2 cellular contexts compared by ENCODE assay signal in genomic region chr4:83850435-83850834, GRCh38.
TF ChIP-seq lines count a peak whose summit lies in the region.

No MANE protein-coding gene starts in this region.

TF ChIP-seq in HCT116, 20 proteins besides CTCF, POLR2A, EP300 and RAD21:
- TF ChIP-seq, protein P1, sequence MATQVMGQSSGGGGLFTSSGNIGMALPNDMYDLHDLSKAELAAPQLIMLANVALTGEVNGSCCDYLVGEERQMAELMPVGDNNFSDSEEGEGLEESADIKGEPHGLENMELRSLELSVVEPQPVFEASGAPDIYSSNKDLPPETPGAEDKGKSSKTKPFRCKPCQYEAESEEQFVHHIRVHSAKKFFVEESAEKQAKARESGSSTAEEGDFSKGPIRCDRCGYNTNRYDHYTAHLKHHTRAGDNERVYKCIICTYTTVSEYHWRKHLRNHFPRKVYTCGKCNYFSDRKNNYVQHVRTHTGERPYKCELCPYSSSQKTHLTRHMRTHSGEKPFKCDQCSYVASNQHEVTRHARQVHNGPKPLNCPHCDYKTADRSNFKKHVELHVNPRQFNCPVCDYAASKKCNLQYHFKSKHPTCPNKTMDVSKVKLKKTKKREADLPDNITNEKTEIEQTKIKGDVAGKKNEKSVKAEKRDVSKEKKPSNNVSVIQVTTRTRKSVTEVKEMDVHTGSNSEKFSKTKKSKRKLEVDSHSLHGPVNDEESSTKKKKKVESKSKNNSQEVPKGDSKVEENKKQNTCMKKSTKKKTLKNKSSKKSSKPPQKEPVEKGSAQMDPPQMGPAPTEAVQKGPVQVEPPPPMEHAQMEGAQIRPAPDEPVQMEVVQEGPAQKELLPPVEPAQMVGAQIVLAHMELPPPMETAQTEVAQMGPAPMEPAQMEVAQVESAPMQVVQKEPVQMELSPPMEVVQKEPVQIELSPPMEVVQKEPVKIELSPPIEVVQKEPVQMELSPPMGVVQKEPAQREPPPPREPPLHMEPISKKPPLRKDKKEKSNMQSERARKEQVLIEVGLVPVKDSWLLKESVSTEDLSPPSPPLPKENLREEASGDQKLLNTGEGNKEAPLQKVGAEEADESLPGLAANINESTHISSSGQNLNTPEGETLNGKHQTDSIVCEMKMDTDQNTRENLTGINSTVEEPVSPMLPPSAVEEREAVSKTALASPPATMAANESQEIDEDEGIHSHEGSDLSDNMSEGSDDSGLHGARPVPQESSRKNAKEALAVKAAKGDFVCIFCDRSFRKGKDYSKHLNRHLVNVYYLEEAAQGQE (IDR thresholded peaks at IDR 0.05; ENCODE audit: low read depth) = no peak
- TF ChIP-seq SRF (IDR thresholded peaks at IDR 0.05; ENCODE audit: low read depth) (no peak), TCF7L2 (IDR thresholded peaks at IDR 0.05; ENCODE audit: borderline replicate concordance, extremely low read depth, insufficient read depth, insufficient read length) (no peak), JUND (IDR thresholded peaks at IDR 0.05) (no peak)

TF ChIP-seq in WTC11, 78 proteins besides CTCF, POLR2A, EP300 and RAD21 (continued from another document):
- no peak for TF ChIP-seq CBFB (CRISPR knock-in tag; IDR thresholded peaks at IDR 0.05; ENCODE audit: low read depth)
- TF ChIP-seq CREB1 (CRISPR knock-in tag; IDR thresholded peaks at IDR 0.05) = no peak
- no peak for TF ChIP-seq TEAD4 (CRISPR knock-in tag; IDR thresholded peaks at IDR 0.05)
- TF ChIP-seq EMX1 (CRISPR knock-in tag; IDR thresholded peaks at IDR 0.05) = no peak
- TF ChIP-seq, protein P2, sequence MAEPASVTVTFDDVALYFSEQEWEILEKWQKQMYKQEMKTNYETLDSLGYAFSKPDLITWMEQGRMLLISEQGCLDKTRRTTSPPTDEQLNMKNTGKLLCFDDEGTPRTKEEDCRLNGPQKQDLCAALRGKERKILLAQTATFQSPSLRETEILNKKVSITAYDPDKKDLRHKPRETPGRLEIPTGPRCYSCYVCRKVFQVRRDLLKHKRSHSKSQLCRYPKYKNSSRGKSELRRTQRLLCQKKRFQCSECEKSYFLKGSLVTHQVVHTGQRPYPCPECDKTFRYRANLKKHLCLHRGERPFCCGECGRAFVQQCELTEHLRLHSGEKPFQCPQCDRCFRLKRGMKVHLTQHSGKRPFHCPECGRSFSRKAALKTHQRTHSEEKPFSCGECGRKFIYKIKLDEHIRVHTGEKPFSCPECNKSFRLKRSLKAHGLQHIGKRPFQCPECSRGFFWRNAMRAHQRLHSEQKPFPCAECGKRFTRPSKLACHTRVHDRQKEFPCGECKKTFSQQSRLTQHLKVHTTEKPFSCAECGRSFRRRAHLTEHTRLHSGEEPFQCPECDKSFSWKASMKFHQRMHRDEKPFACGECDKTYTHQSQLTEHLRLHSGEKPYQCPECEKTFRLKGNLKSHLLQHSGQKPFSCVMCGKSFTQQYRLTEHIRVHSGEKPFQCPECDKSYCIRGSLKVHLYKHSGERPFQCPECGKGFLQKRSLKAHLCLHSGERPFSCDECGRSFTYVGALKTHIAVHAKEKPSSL (CRISPR knock-in tag; conservative IDR thresholded peaks at IDR 0.05) = 0 out of 2 replicates have a peak, but pooled peaks have one; percentile 58
- peak; percentile 42; the same call in 1 of the 2 replicates for TF ChIP-seq ESRRA (CRISPR knock-in tag; IDR thresholded peaks at IDR 0.05; ENCODE audit: borderline replicate concordance)
- TF ChIP-seq MXD4 (CRISPR knock-in tag; IDR thresholded peaks at IDR 0.05; ENCODE audit: borderline replicate concordance) = no peak
- TF ChIP-seq ERG (CRISPR knock-in tag; IDR thresholded peaks at IDR 0.05) = no peak
- no peak for TF ChIP-seq ZNF219 (CRISPR knock-in tag; IDR thresholded peaks at IDR 0.05; ENCODE audit: borderline replicate concordance)
